ENCODE assay signal across 22 cellular contexts in the genomic region with DNA sequence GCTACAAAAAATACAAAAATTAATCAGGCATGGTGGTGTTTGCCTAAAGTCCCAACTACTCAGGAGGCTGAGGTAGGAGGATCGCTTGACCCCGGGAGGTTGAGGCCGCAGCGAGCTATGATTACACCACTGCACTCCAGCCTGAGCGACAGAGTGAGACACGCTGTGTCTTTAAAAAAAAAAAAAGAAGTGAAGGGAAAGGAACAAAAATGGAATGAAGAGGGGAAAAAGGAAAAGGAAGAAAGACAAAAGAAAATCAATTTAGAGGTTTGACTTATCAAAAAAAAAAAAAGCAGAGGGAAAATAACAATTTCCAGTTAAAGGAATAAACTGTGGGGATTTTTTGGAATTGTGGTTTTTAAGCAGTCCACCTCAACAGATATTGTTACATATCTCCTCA.
"Had no signal": no experiment of that assay in that cellular context is flagged by ENCODE, and none has a peak within 500 bp of the region (broad histone marks: within the 10 kb centered on the region; RNA-seq: fewer than 3 reads in every experiment).

No MANE protein-coding gene starts in this region.

- H3K9me3 ChIP-seq: heart right ventricle, psoas muscle, spleen, testis, tibial nerve had no signal

- H3K27me3 ChIP-seq: dorsolateral prefrontal cortex, heart right ventricle, spleen, testis, tibial nerve had no signal

- H3K36me3 ChIP-seq: heart right ventricle, spleen, tibial nerve had no signal

- H3K4me3 Mint-ChIP-seq: natural killer cell treated with Interleukin-12 subunit alpha and Interleukin-12 subunit beta and Interleukin-15 and Interleukin-18, amount 100 ng/mL, for 72 hours; stimulated activated naive B cell treated with anti-CD40 and anti-IgM and Interleukin-4, amounts not matched to agents 10 μg/mL and 1 μg/mL and 100 μg/mL, for 72 hours; stimulated activated naive CD8-positive, alpha-beta T cell treated with anti-CD3 and anti-CD28 coated beads, Interleukin-15, amount 100 ng/mL, for 72 hours had no signal

- H3K27ac Mint-ChIP-seq: natural killer cell treated with Interleukin-12 subunit alpha and Interleukin-12 subunit beta and Interleukin-15 and Interleukin-18, amount 100 ng/mL, for 72 hours; stimulated activated naive B cell treated with anti-CD40 and anti-IgM and Interleukin-4, amounts not matched to agents 10 μg/mL and 1 μg/mL and 100 μg/mL, for 72 hours had no signal

- H3K9me3 Mint-ChIP-seq: natural killer cell treated with Interleukin-12 subunit alpha and Interleukin-12 subunit beta and Interleukin-15 and Interleukin-18, amount 100 ng/mL, for 72 hours; stimulated activated naive B cell treated with anti-CD40 and anti-IgM and Interleukin-4, amounts not matched to agents 10 μg/mL and 1 μg/mL and 100 μg/mL, for 72 hours; stimulated activated naive CD8-positive, alpha-beta T cell treated with anti-CD3 and anti-CD28 coated beads, Interleukin-15, amount 100 ng/mL, for 72 hours had no signal

- ATAC-seq: esophagus mucosa; heart right ventricle; left lobe of liver; natural killer cell treated with Interleukin-12 subunit alpha and Interleukin-12 subunit beta and Interleukin-15 and Interleukin-18, amount 100 ng/mL, for 72 hours; psoas muscle; sciatic nerve; stimulated activated naive B cell treated with anti-CD40 and anti-IgM and Interleukin-4, amounts not matched to agents 10 μg/mL and 1 μg/mL and 100 μg/mL, for 72 hours; stimulated activated naive CD8-positive, alpha-beta T cell treated with anti-CD3 and anti-CD28 coated beads, Interleukin-15, amount 100 ng/mL, for 72 hours had no signal

- DNase-seq: dorsolateral prefrontal cortex; effector CD8-positive, alpha-beta T cell; heart right ventricle; hypothalamus; islet precursor cell; midbrain; psoas muscle; retina; spleen; stimulated activated CD4-positive, alpha-beta T cell treated with anti-CD3 and anti-CD28 coated beads, Interleukin-15, amount 100 ng/mL, for 24 hours; stimulated activated CD4-positive, alpha-beta T cell treated with anti-CD3 and anti-CD28 coated beads, Interleukin-1b, Interleukin-23, amount 100 ng/mL, for 48 hours; stimulated activated CD4-positive, alpha-beta T cell treated with anti-CD3 and anti-CD28 coated beads, Interleukin-4, amount 100 ng/mL, for 24 hours; stimulated activated naive B cell treated with anti-CD40 and anti-IgM and Interleukin-4, amounts not matched to agents 10 μg/mL and 1 μg/mL and 100 μg/mL, for 72 hours; stimulated activated naive CD8-positive, alpha-beta T cell treated with anti-CD3 and anti-CD28 coated beads, Interleukin-15, amount 100 ng/mL, for 72 hours; testis had no signal

- H3K4me3 ChIP-seq: coronary artery, dorsolateral prefrontal cortex, heart right ventricle, psoas muscle, spleen, testis, tibial nerve had no signal

- H3K27ac ChIP-seq: coronary artery, dorsolateral prefrontal cortex, heart right ventricle, parathyroid adenoma, psoas muscle, spleen, testis, tibial nerve had no signal

- H3K36me3 Mint-ChIP-seq: natural killer cell treated with Interleukin-12 subunit alpha and Interleukin-12 subunit beta and Interleukin-15 and Interleukin-18, amount 100 ng/mL, for 72 hours had no signal

- H3K27me3 Mint-ChIP-seq: natural killer cell treated with Interleukin-12 subunit alpha and Interleukin-12 subunit beta and Interleukin-15 and Interleukin-18, amount 100 ng/mL, for 72 hours; stimulated activated naive B cell treated with anti-CD40 and anti-IgM and Interleukin-4, amounts not matched to agents 10 μg/mL and 1 μg/mL and 100 μg/mL, for 72 hours; stimulated activated naive CD8-positive, alpha-beta T cell treated with anti-CD3 and anti-CD28 coated beads, Interleukin-15, amount 100 ng/mL, for 72 hours had no signal
